Comparison of ENCODE assay signal across 32 cellular contexts in the genomic region with DNA sequence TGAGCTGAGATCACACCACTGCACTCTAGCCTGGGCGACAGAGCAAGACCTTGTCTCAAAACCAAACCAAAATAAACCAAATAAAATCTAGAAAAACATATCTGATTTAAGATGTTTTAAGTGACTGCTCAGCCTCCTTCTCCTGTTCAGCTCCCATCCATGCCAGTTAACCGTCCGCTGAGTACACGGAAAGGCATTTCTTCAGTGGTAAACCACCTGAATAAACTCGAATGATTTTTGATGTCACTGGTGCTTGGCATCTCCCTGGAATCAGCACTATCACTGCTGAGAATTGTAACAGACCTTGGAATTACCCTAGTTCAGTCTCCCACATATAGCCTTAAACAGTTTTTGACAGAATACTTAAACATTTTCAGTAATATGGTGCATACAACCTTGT. TPM values are rescaled to one million over a fixed set of nuclear protein-coding genes. Genes with fewer than 3 reads are reported as not detected.
"Had no signal": no experiment of that assay in that cellular context is flagged by ENCODE, and none has a peak within 500 bp of the region (broad histone marks: within the 10 kb centered on the region; RNA-seq: fewer than 3 reads in every experiment).

No MANE protein-coding gene starts in this region.

- H3K27me3 Mint-ChIP-seq: activated CD4-positive, alpha-beta memory T cell treated with anti-CD3 and anti-CD28 coated beads for 36 hours; activated CD4-positive, alpha-beta T cell treated with anti-CD3 and anti-CD28 coated beads for 36 hours; activated CD4-positive, alpha-beta T cell treated with anti-CD3 and anti-CD28 coated beads, Interleukin-2, amount 10 ng/mL, durations not matched to agents 24 days and 14 days; activated naive CD4-positive, alpha-beta T cell treated with anti-CD3 and anti-CD28 coated beads, Interleukin-2, amount 10 ng/mL, durations not matched to agents 7 days and 5 days; activated naive CD8-positive, alpha-beta T cell treated with anti-CD3 and anti-CD28 coated beads, Interleukin-2, amount 10 ng/mL, durations not matched to agents 7 days and 5 days; activated T-cell treated with anti-CD3 and anti-CD28 coated beads, Interleukin-2, amount 50 U/mL, for 24 hours; effector memory CD8-positive, alpha-beta T cell; T-helper 17 cell had no signal

- H3K9me3 ChIP-seq: ascending aorta, body of pancreas, esophagus muscularis mucosa, gastrocnemius medialis, heart right ventricle had no signal

- H3K4me3 ChIP-seq: ascending aorta, body of pancreas, esophagus muscularis mucosa, gastrocnemius medialis, heart right ventricle had no signal

- H3K4me1 Mint-ChIP-seq: activated CD4-positive, alpha-beta T cell treated with anti-CD3 and anti-CD28 coated beads for 36 hours; activated CD4-positive, alpha-beta T cell treated with anti-CD3 and anti-CD28 coated beads, Interleukin-2, amount 10 ng/mL, durations not matched to agents 24 days and 14 days; activated naive CD4-positive, alpha-beta T cell treated with anti-CD3 and anti-CD28 coated beads, Interleukin-2, amount 10 ng/mL, durations not matched to agents 7 days and 5 days; activated naive CD8-positive, alpha-beta T cell treated with anti-CD3 and anti-CD28 coated beads, Interleukin-2, amount 10 ng/mL, durations not matched to agents 7 days and 5 days had no signal

- H3K27ac ChIP-seq: ascending aorta, body of pancreas, esophagus muscularis mucosa, foreskin keratinocyte, gastrocnemius medialis, heart right ventricle had no signal

- H3K4me3 Mint-ChIP-seq: activated CD4-positive, alpha-beta memory T cell treated with anti-CD3 and anti-CD28 coated beads for 36 hours; activated CD4-positive, alpha-beta T cell treated with anti-CD3 and anti-CD28 coated beads for 36 hours; activated CD4-positive, alpha-beta T cell treated with anti-CD3 and anti-CD28 coated beads, Interleukin-2, amount 10 ng/mL, durations not matched to agents 24 days and 14 days; activated CD8-positive, alpha-beta T cell treated with anti-CD3 and anti-CD28 coated beads, Interleukin-2, amount 10 ng/mL, durations not matched to agents 7 days and 5 days; activated naive CD4-positive, alpha-beta T cell treated with anti-CD3 and anti-CD28 coated beads, Interleukin-2, amount 10 ng/mL, durations not matched to agents 7 days and 5 days; activated naive CD8-positive, alpha-beta T cell treated with anti-CD3 and anti-CD28 coated beads, Interleukin-2, amount 10 ng/mL, durations not matched to agents 7 days and 5 days; activated T-cell treated with anti-CD3 and anti-CD28 coated beads, Interleukin-2, amount 50 U/mL, for 24 hours; activated T-cell treated with anti-CD3 and anti-CD28 coated beads, Interleukin-2, amount 50 U/mL, for 72 hours; effector memory CD8-positive, alpha-beta T cell; T-helper 17 cell; T-helper 2 cell treated with Interferon-gamma antibody and Interleukin-4, amounts not matched to agents 5 μg/mL and 100 μg/mL, for 36 hours had no signal

- H3K4me1 ChIP-seq: ascending aorta, body of pancreas, esophagus muscularis mucosa, foreskin keratinocyte, gastrocnemius medialis, heart right ventricle had no signal

- H3K27me3 ChIP-seq: ascending aorta, body of pancreas, esophagus muscularis mucosa, foreskin keratinocyte, gastrocnemius medialis, heart right ventricle had no signal

- H3K27ac Mint-ChIP-seq: activated CD4-positive, alpha-beta memory T cell treated with anti-CD3 and anti-CD28 coated beads for 36 hours; activated CD4-positive, alpha-beta T cell treated with anti-CD3 and anti-CD28 coated beads for 36 hours; activated CD4-positive, alpha-beta T cell treated with anti-CD3 and anti-CD28 coated beads, Interleukin-2, amount 10 ng/mL, durations not matched to agents 24 days and 14 days; activated CD8-positive, alpha-beta T cell treated with anti-CD3 and anti-CD28 coated beads, Interleukin-2, amount 10 ng/mL, durations not matched to agents 7 days and 5 days; activated naive CD4-positive, alpha-beta T cell treated with anti-CD3 and anti-CD28 coated beads, Interleukin-2, amount 10 ng/mL, durations not matched to agents 7 days and 5 days; activated naive CD4-positive, alpha-beta T cell treated with anti-CD3 and anti-CD28 coated beads, Interleukin-2, amount 50 U/mL, for 72 hours; activated naive CD8-positive, alpha-beta T cell treated with anti-CD3 and anti-CD28 coated beads, Interleukin-2, amount 10 ng/mL, durations not matched to agents 7 days and 5 days; activated T-cell treated with anti-CD3 and anti-CD28 coated beads, Interleukin-2, amount 50 U/mL, for 24 hours; activated T-cell treated with anti-CD3 and anti-CD28 coated beads, Interleukin-2, amount 50 U/mL, for 72 hours; effector memory CD8-positive, alpha-beta T cell; T-helper 17 cell; T-helper 2 cell treated with Interferon-gamma antibody and Interleukin-4, amounts not matched to agents 5 μg/mL and 100 μg/mL, for 36 hours had no signal

- H3K9me3 Mint-ChIP-seq: activated CD4-positive, alpha-beta memory T cell treated with anti-CD3 and anti-CD28 coated beads for 36 hours; activated CD4-positive, alpha-beta T cell treated with anti-CD3 and anti-CD28 coated beads, Interleukin-2, amount 10 ng/mL, durations not matched to agents 24 days and 14 days; activated naive CD4-positive, alpha-beta T cell treated with anti-CD3 and anti-CD28 coated beads, Interleukin-2, amount 10 ng/mL, durations not matched to agents 7 days and 5 days; activated naive CD4-positive, alpha-beta T cell treated with anti-CD3 and anti-CD28 coated beads, Interleukin-2, amount 50 U/mL, for 72 hours; activated naive CD8-positive, alpha-beta T cell treated with anti-CD3 and anti-CD28 coated beads, Interleukin-2, amount 10 ng/mL, durations not matched to agents 7 days and 5 days; activated T-cell treated with anti-CD3 and anti-CD28 coated beads, Interleukin-2, amount 50 U/mL, for 24 hours; activated T-cell treated with anti-CD3 and anti-CD28 coated beads, Interleukin-2, amount 50 U/mL, for 72 hours; effector memory CD8-positive, alpha-beta T cell; T-helper 2 cell treated with Interferon-gamma antibody and Interleukin-4, amounts not matched to agents 5 μg/mL and 100 μg/mL, for 36 hours had no signal

- ATAC-seq: activated CD4-positive, alpha-beta T cell treated with anti-CD3 and anti-CD28 coated beads for 36 hours; activated CD8-positive, alpha-beta T cell treated with anti-CD3 and anti-CD28 coated beads, Interleukin-2, amount 10 ng/mL, durations not matched to agents 7 days and 5 days; activated naive CD4-positive, alpha-beta T cell treated with anti-CD3 and anti-CD28 coated beads, Interleukin-2, amount 50 U/mL, for 72 hours; activated T-cell treated with anti-CD3 and anti-CD28 coated beads, Interleukin-2, amount 50 U/mL, for 72 hours; body of pancreas; effector memory CD8-positive, alpha-beta T cell; foreskin keratinocyte; gastrocnemius medialis; heart right ventricle had no signal

- FAIRE-seq: colon had no signal

- DNase-seq: activated CD4-positive, alpha-beta memory T cell treated with anti-CD3 and anti-CD28 coated beads for 36 hours; activated CD4-positive, alpha-beta T cell treated with anti-CD3 and anti-CD28 coated beads for 36 hours; activated CD4-positive, alpha-beta T cell treated with anti-CD3 and anti-CD28 coated beads, Interleukin-2, amount 10 ng/mL, durations not matched to agents 24 days and 14 days; activated CD4-positive, CD25-positive, alpha-beta regulatory T cell; activated CD4-positive, CD25-positive, alpha-beta regulatory T cell treated with anti-CD3 and anti-CD28 coated beads, Interleukin-2, amount 50 U/mL, for 72 hours; activated CD8-positive, alpha-beta memory T cell treated with anti-CD3 and anti-CD28 coated beads, Interleukin-2, amount 50 U/mL, for 48 hours; activated CD8-positive, alpha-beta T cell treated with anti-CD3 and anti-CD28 coated beads, Interleukin-2, amount 10 ng/mL, durations not matched to agents 7 days and 5 days; activated gamma-delta T cell; activated naive CD4-positive, alpha-beta T cell; activated naive CD4-positive, alpha-beta T cell treated with anti-CD3 and anti-CD28 coated beads, Interleukin-2, amount 10 ng/mL, durations not matched to agents 7 days and 5 days; activated naive CD8-positive, alpha-beta T cell treated with anti-CD3 and anti-CD28 coated beads, Interleukin-2, amount 10 ng/mL, durations not matched to agents 7 days and 5 days; activated T-cell treated with anti-CD3 and anti-CD28 coated beads for 4 hours; activated T-cell treated with anti-CD3 and anti-CD28 coated beads, Interleukin-2, amount 50 U/mL, for 24 hours; activated T-cell treated with anti-CD3 and anti-CD28 coated beads, Interleukin-2, amount 50 U/mL, for 72 hours; body of pancreas; caudate nucleus; cortex of kidney; dermis blood vessel endothelial cell; effector CD4-positive, alpha-beta T cell; effector memory CD8-positive, alpha-beta T cell; erythroblast; foreskin keratinocyte; gastrocnemius medialis; heart right ventricle; T-helper 1 cell; T-helper 17 cell; T1000 had no signal

RNA-seq across cellular contexts. Expression of a gene that starts 24.1 kb away (rescaled TPM):
- total RNA-seq: activated CD4-positive, alpha-beta T cell treated with anti-CD3 and anti-CD28 coated beads, Interleukin-2, amount 10 ng/mL, durations not matched to agents 24 days and 14 days; T-helper 17 cell had no signal
